18 cellular contexts compared by ENCODE assay signal in the genomic region with DNA sequence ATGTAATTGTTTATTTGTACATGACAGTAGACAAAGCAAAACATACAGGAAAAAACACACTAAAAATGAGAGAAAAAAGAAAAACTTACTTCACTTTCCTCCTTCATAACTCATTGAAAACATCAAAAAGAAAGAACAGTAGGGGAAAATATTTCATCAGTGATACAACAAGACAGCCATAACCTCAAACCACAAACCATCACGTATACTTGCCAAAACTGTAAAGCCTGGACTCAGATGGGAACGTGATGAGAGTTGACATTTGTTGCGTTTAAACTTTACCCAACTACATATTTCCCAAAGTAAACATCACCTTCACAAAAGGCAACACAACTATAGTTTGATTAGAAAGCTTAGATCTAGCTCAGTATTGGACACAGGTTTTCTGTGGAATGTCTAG.
A peak's percentile ranks its signal among the peaks of the same experiment; 100 is the strongest.
DNase-seq lines count a peak whose midpoint lies in the region; ATAC-seq lines count a peak whose summit lies in the region.
"Had no signal": no experiment of that assay in that cellular context is flagged by ENCODE, and none has a peak within 500 bp of the region (broad histone marks: within the 10 kb centered on the region; RNA-seq: fewer than 3 reads in every experiment).

No MANE protein-coding gene starts in this region.

- peaks cover 1% of the 10 kb centered on the region for H3K9me3 Mint-ChIP-seq in activated naive CD8-positive, alpha-beta T cell treated with anti-CD3 and anti-CD28 coated beads for 36 hours

- no peaks in the 10 kb centered on the region for H3K27me3 ChIP-seq in ACC112 (ENCODE audit: insufficient read depth, low read length)
- H3K27me3 ChIP-seq: neutrophil, uterus had no signal

- no peaks in the 10 kb centered on the region for H3K36me3 Mint-ChIP-seq in activated naive CD8-positive, alpha-beta T cell treated with anti-CD3 and anti-CD28 coated beads for 36 hours

- no peaks in the 10 kb centered on the region for H3K36me3 ChIP-seq in ACC112 (ENCODE audit: insufficient read depth, low read length)
- H3K36me3 ChIP-seq: left ventricle myocardium inferior, neutrophil, uterus had no signal

- H3K4me3 Mint-ChIP-seq in activated naive CD8-positive, alpha-beta T cell treated with anti-CD3 and anti-CD28 coated beads for 36 hours: no peak overlapping the region

- peak overlapping the region; percentile 29; the same call in 1 of the 2 replicates for H3K4me3 ChIP-seq in ACC112 (ENCODE audit: low read depth, low read length)
- H3K4me3 ChIP-seq: left ventricle myocardium inferior, SK-N-MC, uterus had no signal

- no peaks in the 10 kb centered on the region for H3K27me3 Mint-ChIP-seq in activated naive CD8-positive, alpha-beta T cell treated with anti-CD3 and anti-CD28 coated beads for 36 hours

- peak overlapping the region; percentile 26; the same call in 1 of the 2 replicates for H3K27ac ChIP-seq in ACC112 (ENCODE audit: low read depth, low read length)
- H3K27ac ChIP-seq: C4-2B, left ventricle myocardium inferior, neutrophil, SK-N-MC, uterus had no signal

- no peaks in the 10 kb centered on the region for H3K4me1 Mint-ChIP-seq in activated naive CD8-positive, alpha-beta T cell treated with anti-CD3 and anti-CD28 coated beads for 36 hours

- peaks cover 12% of the 10 kb centered on the region for H3K4me1 ChIP-seq in ACC112 (ENCODE audit: control insufficient read depth, insufficient read depth, low read length, unreplicated experiment)
- H3K4me1 ChIP-seq: left ventricle myocardium inferior, uterus had no signal

- ATAC-seq in GM18907 (IDR thresholded peaks at IDR 0.05; ENCODE audit: unreplicated experiment): no peak

- DNase-seq in HCEC 1CT: peak; percentile 74
- DNase-seq in amniotic epithelial cell (ENCODE audit: low read depth): peak; percentile 96
- peak; percentile 73 for DNase-seq in glomerular visceral epithelial cell (ENCODE audit: extremely low spot score)
- DNase-seq in activated effector memory CD4-positive, alpha-beta T cell treated with Interleukin-2 at 50 U/mL for 16 hours: no peak
- DNase-seq in NCI-H2171 (lab: John Stamatoyannopoulos, UW): no peak
- DNase-seq in activated naive CD8-positive, alpha-beta T cell treated with anti-CD3 and anti-CD28 coated beads for 36 hours: no peak
- DNase-seq: activated CD4-positive, alpha-beta T cell treated with anti-CD3 and anti-CD28 coated beads for 1 hour; activated T-cell treated with anti-CD3 and anti-CD28 coated beads, Interleukin-2, amount 50 U/mL, for 48 hours; central memory CD4-positive, alpha-beta T cell; left ventricle myocardium inferior; NCI-H1694; stimulated activated CD8-positive, alpha-beta memory T cell treated with anti-CD3 and anti-CD28 coated beads, Interleukin-4, amount 100 ng/mL, for 48 hours; uterus had no signal

- no peak overlapping the region for H3K27ac Mint-ChIP-seq in activated naive CD8-positive, alpha-beta T cell treated with anti-CD3 and anti-CD28 coated beads for 36 hours

- no peaks in the 10 kb centered on the region for H3K79me2 ChIP-seq in ACC112 (ENCODE audit: control insufficient read depth, insufficient read depth, low read length, unreplicated experiment)

- peak overlapping the region; percentile 87 for H2AFZ ChIP-seq in ACC112 (ENCODE audit: low read length, unreplicated experiment)

Comparison
In these comparisons a context has a peak if more than half of its experiments do, and no peak if none do; other contexts are left out.
1. DNase-seq: peak in HCEC 1CT (single experiment), amniotic epithelial cell (single experiment) and glomerular visceral epithelial cell (single experiment); none in activated effector memory CD4-positive, alpha-beta T cell treated with Interleukin-2 at 50 U/mL for 16 hours (single experiment), NCI-H2171 (single experiment) and activated naive CD8-positive, alpha-beta T cell treated with anti-CD3 and anti-CD28 coated beads for 36 hours (single experiment).